2 cellular contexts compared by ENCODE assay signal in the genomic region with DNA sequence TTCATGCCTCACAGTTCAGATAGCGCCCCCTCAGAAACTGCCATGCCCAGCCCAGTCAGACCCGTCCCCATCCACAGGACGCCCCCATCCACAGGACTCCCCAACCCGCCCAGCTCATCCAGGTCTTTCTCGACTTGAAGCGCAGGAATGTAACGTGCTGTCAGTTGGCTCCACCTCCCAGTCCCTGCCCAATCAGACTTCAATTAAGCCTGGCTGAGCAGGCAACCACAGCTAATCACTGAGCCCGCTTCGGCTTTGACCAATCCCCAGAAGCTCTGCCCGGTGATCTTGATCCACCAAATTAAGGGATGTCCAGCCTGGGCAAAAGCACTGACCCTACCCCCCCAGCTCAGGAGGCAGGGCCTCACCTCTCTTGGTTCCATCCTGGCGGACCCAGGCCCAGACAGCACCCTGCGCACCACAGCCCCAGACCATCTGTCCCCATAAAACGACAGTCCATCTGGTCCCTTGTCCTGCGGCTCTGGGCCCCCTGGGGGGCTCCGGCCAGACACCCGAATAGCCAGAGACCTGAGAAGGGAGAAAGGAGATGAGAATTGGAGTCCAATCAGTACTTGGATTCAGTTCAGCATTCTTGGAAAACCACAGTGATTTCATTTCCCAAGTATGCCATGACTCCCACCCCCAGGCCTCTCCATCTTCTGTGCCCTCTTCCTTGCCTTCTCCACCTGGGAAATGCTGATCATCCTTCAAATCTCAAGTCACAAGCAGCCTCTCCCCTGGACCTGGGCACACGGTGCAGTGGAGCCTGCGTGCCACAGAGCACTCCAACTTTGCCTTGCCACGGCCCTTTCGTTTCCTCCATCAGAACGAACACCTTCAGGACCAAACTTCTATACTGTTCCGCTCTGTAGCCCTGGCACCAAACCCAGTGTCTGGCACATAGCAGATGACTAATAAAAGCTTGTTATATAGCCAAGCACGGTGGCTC.
A peak's percentile ranks its signal among the peaks of the same experiment; 100 is the strongest.
TF ChIP-seq lines count a peak whose summit lies in the region.

No MANE protein-coding gene starts in this region.

TF ChIP-seq in GM23338, 12 proteins besides CTCF, POLR2A, EP300 and RAD21:
- no peak for TF ChIP-seq REST (IDR thresholded peaks at IDR 0.05; ENCODE audit: unreplicated experiment)

TF ChIP-seq in SK-N-SH, 30 proteins besides CTCF, POLR2A, EP300 and RAD21:
- TF ChIP-seq EZH2phosphoT487 (IDR thresholded peaks at IDR 0.05; ENCODE audit: borderline replicate concordance, low read depth) (no peak), NFIC (IDR thresholded peaks at IDR 0.05; ENCODE audit: borderline replicate concordance) (peak; percentile 94), TEAD4 (IDR thresholded peaks at IDR 0.05; ENCODE audit: borderline replicate concordance, insufficient read depth) (peak; percentile 94), JUND (IDR thresholded peaks at IDR 0.05) (peak; percentile 76; the same call in 1 of the 2 replicates), FOSL2 (IDR thresholded peaks at IDR 0.05; ENCODE audit: borderline replicate concordance, low read depth) (peak; percentile 91), NRF1 (IDR thresholded peaks at IDR 0.05; ENCODE audit: low read depth, low read length) (no peak), TCF12 (IDR thresholded peaks at IDR 0.05) (peak; percentile 78), RXRA (IDR thresholded peaks at IDR 0.05; ENCODE audit: borderline replicate concordance, low read depth) (peak; percentile 53; the same call in 1 of the 2 replicates)
- TF ChIP-seq, protein P1, sequence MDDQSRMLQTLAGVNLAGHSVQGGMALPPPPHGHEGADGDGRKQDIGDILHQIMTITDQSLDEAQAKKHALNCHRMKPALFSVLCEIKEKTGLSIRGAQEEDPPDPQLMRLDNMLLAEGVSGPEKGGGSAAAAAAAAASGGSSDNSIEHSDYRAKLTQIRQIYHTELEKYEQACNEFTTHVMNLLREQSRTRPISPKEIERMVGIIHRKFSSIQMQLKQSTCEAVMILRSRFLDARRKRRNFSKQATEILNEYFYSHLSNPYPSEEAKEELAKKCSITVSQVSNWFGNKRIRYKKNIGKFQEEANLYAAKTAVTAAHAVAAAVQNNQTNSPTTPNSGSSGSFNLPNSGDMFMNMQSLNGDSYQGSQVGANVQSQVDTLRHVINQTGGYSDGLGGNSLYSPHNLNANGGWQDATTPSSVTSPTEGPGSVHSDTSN (IDR thresholded peaks at IDR 0.05), result peak; percentile 49
- TF ChIP-seq, protein P2, sequence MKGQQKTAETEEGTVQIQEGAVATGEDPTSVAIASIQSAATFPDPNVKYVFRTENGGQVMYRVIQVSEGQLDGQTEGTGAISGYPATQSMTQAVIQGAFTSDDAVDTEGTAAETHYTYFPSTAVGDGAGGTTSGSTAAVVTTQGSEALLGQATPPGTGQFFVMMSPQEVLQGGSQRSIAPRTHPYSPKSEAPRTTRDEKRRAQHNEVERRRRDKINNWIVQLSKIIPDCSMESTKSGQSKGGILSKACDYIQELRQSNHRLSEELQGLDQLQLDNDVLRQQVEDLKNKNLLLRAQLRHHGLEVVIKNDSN (IDR thresholded peaks at IDR 0.05; ENCODE audit: borderline replicate concordance, low read depth), result no peak
- TF ChIP-seq, protein P3, sequence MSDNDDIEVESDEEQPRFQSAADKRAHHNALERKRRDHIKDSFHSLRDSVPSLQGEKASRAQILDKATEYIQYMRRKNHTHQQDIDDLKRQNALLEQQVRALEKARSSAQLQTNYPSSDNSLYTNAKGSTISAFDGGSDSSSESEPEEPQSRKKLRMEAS (IDR thresholded peaks at IDR 0.05; ENCODE audit: low read depth), result peak; percentile 43; the same call in 1 of the 2 replicates
